ENCODE assay signal across 1 cellular context in the genomic region with DNA sequence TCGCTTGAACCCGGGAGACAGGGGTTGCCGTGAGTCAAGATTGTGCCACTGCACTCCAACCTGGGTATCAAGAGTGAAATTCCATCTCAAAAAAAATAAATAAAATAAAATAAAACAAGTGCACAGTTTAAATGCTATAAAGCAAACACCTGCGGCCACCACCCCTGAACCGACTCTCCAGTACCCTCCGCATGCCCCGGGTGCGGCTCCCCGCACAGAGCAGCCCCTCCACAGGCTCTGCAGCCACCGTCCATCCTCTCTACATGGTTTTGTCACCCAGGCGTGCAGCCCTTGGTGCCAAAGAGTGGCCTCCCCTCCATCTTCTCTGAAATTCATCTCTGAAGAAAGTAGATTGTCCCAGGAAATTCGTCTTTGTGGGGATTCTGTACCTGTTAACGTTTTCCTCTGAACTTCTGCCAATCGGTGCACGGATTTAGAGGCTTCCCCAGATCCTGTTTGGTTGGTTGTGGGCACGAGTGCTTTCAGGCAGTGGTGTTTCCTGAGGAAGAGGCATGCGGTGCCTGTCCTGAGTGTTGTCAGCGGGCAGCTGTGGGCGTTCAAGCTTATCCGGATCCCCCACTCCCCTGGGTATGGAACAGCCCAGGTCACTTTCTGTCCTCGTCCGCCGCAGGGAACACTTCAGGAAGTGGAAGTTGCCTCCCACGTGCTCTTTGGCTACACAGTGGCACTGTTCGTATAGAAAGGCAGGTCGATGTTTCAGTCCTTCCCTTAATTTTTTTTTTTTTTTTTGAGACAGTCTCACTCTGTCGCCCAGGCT.
TF ChIP-seq lines count a peak whose summit lies in the region.

No MANE protein-coding gene starts in this region.

TF ChIP-seq in GM12878, 131 proteins besides CTCF, POLR2A, EP300 and RAD21:
- TF ChIP-seq MYC (IDR thresholded peaks at IDR 0.05; ENCODE audit: insufficient read depth, insufficient read length, insufficient replicate concordance, low read length, severe bottlenecking) (no peak), IRF5 (IDR thresholded peaks at IDR 0.05; ENCODE audit: borderline replicate concordance) (no peak), TCF7 (IDR thresholded peaks at IDR 0.05; ENCODE audit: borderline replicate concordance) (no peak), POLR2AphosphoS5 (IDR thresholded peaks at IDR 0.05; ENCODE audit: low read length) (no peak), SPI1 (IDR thresholded peaks at IDR 0.05; ENCODE audit: borderline replicate concordance, insufficient read depth, low read depth, low read length) (0 out of 2 replicates have a peak, but pooled peaks have one; percentile 11), IKZF1 (conservative IDR thresholded peaks at IDR 0.05) (peak; percentile 54; the same call in 1 of the 2 replicates), MXI1 (IDR thresholded peaks at IDR 0.05; ENCODE audit: low read depth, low read length) (no peak), HSF1 (IDR thresholded peaks at IDR 0.05; ENCODE audit: low read depth, low read length) (no peak)
